Comparison of ENCODE assay signal across 8 cellular contexts in the genomic region with DNA sequence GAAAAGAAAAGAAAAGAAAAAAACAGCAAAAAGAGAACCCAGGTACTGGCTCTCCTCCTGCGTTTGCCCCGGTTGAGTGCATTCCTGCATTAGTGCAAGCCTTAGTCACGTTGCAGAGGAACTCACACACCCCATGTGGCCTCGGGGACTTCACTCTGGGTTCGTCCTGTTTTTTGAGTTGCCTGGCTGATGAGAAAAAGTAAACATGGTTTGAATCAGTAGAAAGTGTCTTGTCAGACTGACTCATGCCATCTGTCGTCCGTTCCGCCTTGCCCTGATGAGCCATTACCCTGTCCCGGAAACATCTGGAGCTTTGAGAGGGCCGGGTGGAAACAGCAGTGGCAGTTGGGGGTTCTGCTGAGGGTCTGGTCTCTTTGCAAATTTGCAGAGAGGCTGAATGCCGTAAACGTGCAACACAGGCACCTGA. TPM values are rescaled to one million over a fixed set of nuclear protein-coding genes. Genes with fewer than 3 reads are reported as not detected.
A peak's percentile ranks its signal among the peaks of the same experiment; 100 is the strongest.
DNase-seq lines count a peak whose midpoint lies in the region; ATAC-seq, FAIRE-seq and TF ChIP-seq lines count a peak whose summit lies in the region.

No MANE protein-coding gene starts in this region.

- H3K9me3 Mint-ChIP-seq in brain, result no peaks in the 10 kb centered on the region

- DNase-seq in RCC 7860 (ENCODE audit: low spot score) (peak; percentile 99), left colon (peak; percentile 48 to 63), midbrain (lab: John Stamatoyannopoulos, UW) (no peak), C1 segment of cervical spinal cord (lab: John Stamatoyannopoulos, UW) (no peak)
- peak; percentile 49 to 67 for DNase-seq in stimulated activated CD8-positive, alpha-beta memory T cell treated with anti-CD3 and anti-CD28 coated beads, Interleukin-15, amount 100 ng/mL, for 48 hours (ENCODE audit: low read depth in 2 of 2)

- TF ChIP-seq CTCF in brain (conservative IDR thresholded peaks at IDR 0.05), result no peak

- ATAC-seq in GM18499 (IDR thresholded peaks at IDR 0.05; ENCODE audit: insufficient read depth, unreplicated experiment) (peak; percentile 90), HG02840 (IDR thresholded peaks at IDR 0.05; ENCODE audit: low FRiP score, unreplicated experiment) (peak; percentile 91), left colon (peak; percentile 9)

- peak; percentile 93 for FAIRE-seq in RCC 7860 (lab: Jason Lieb, UNC)

- peaks cover 76% of the 10 kb centered on the region for H3K4me1 Mint-ChIP-seq in brain

- peak overlapping the region in 1 of 5 experiments; percentile 53 for H3K4me3 Mint-ChIP-seq in brain

- H3K27me3 Mint-ChIP-seq in brain, result no peaks in the 10 kb centered on the region

- H3K36me3 Mint-ChIP-seq in brain, result no peaks in the 10 kb centered on the region

- intact Hi-C loops in left colon (cut with DNase I, micrococcal nuclease), result no loop called here

- H3K27ac Mint-ChIP-seq in brain, result peak overlapping the region; percentile 56 to 81 (median 80)

RNA-seq across cellular contexts. Expression of a gene that starts 16.3 kb away (rescaled TPM):
- 51.5 TPM for polyA plus RNA-seq in brain (ENCODE audit: insufficient read depth, low read depth, low replicate concordance)
- total RNA-seq in left colon, result 100 to 1,000 TPM; 164 to 191 TPM

RNA-seq across cellular contexts. Expression of a gene that starts 44.5 kb away (rescaled TPM):
- not detected for polyA plus RNA-seq in brain (ENCODE audit: insufficient read depth, low read depth, low replicate concordance)
- under 1 TPM in 1 of 2 donors, not detected in 1; 0.11 TPM for total RNA-seq in left colon

Comparison
In these comparisons a context has a peak if more than half of its experiments do, and no peak if none do; other contexts are left out.
1. ATAC-seq: peak in every context shown above with its lines; median percentile 91 in HG02840; 90 in GM18499; 9 in left colon.
2. DNase-seq: peak in RCC 7860 (single experiment), left colon (2 of 2) and stimulated activated CD8-positive, alpha-beta memory T cell treated with anti-CD3 and anti-CD28 coated beads, Interleukin-15, amount 100 ng/mL, for 48 hours (2 of 2); none in midbrain (single experiment) and C1 segment of cervical spinal cord (0 of 14).